ENCODE assay signal across 1 cellular context in genomic region chr1:165840419-165840818, GRCh38.
A peak's percentile ranks its signal among the peaks of the same experiment; 100 is the strongest.
TF ChIP-seq lines count a peak whose summit lies in the region.

No MANE protein-coding gene starts in this region.

TF ChIP-seq in K562, 482 proteins besides CTCF, POLR2A, EP300 and RAD21 (continued from another document):
- TF ChIP-seq PBX2 (CRISPR knock-in tag; IDR thresholded peaks at IDR 0.05; ENCODE audit: low read depth) (no peak), PBX2 (tag; conservative IDR thresholded peaks at IDR 0.05; ENCODE audit: low read depth) (peak; percentile 51; the same call in 1 of the 2 replicates), MEIS2 (IDR thresholded peaks at IDR 0.05; ENCODE audit: partially characterized antibody) (peak; percentile 82), HMBOX1 (IDR thresholded peaks at IDR 0.05) (0 out of 2 replicates have a peak, but pooled peaks have one; percentile 12), PKNOX1 (IDR thresholded peaks at IDR 0.05) (0 out of 2 replicates have a peak, but pooled peaks have one; percentile 33), CAMTA2 (CRISPR knock-in tag; conservative IDR thresholded peaks at IDR 0.05) (no peak)
